8 cellular contexts compared by ENCODE assay signal in the genomic region with DNA sequence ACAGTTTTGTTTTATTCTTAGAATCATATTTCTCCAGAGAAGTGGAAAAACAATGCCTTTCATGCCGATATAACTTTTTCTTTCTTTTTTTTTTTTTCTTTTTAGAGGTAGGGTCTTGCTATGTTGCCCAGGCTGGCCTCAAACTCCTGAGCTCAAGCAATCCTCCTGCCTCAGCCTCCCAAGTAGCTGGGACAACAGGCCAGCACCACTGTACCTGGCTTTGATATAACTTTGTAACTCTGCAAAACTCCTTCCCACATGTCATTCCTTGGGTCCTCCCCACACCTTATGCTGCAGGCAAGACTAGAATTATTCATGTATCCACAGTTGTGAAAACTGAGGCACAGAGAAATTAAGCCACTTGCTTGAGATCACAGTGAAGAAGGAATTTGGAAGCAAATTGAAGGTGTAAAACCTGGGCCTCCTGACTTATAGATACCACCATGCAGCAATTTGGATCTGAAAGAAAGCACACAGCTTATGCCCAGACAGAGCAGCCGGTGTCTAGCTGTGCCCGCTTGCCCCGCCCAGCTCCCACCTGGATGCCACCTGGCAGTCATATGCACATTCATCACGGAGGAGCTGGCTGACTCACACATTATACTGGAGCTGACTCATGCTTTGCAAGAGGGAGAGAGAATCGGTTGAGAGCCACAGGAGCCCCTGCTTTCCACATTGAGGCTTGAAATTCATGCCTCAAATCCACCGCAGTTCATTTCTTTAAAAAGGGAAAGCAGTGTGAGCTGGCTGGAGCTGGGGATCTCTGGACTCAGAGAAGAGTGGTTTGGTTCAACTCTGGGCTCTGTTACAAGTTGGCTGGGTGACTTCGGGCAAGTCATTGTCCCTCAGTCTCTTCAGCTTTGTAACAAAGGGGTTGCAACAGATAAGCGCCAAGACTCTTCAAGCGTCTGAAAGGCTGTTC. TPM values are rescaled to one million over a fixed set of nuclear protein-coding genes. Genes with fewer than 3 reads are reported as not detected.
DNase-seq lines count a peak whose midpoint lies in the region; ATAC-seq, FAIRE-seq and TF ChIP-seq lines count a peak whose summit lies in the region.

No MANE protein-coding gene starts in this region.

- H2AFZ ChIP-seq in keratinocyte (ENCODE audit: control insufficient read depth, low read length), result peak overlapping the region; percentile 56

- H3K9me3 ChIP-seq in ES-I3 (ENCODE audit: control insufficient read depth, insufficient read depth, low read length) (no peaks in the 10 kb centered on the region), adrenal gland (replicated peaks in 1 of 3) (no peaks in the 10 kb centered on the region), keratinocyte (ENCODE audit: control insufficient read depth, low read depth, low read length) (no peaks in the 10 kb centered on the region)

- no peak overlapping the region for H3K4me3 Mint-ChIP-seq in T-cell

- peaks cover 34% of the 10 kb centered on the region for H3K4me1 ChIP-seq in ES-I3 (ENCODE audit: insufficient read depth, low read length)
- no peaks in the 10 kb centered on the region for H3K4me1 ChIP-seq in adrenal gland (replicated peaks in 1 of 2)
- peaks cover 50% of the 10 kb centered on the region for H3K4me1 ChIP-seq in keratinocyte (ENCODE audit: control insufficient read depth, extremely low read depth, insufficient read depth, low read length)

- peak overlapping the region; percentile 95 for H3K4me2 ChIP-seq in keratinocyte (ENCODE audit: control insufficient read depth, extremely low read depth, insufficient read depth, low read depth, low read length)

- TF ChIP-seq CTCF in adrenal gland (IDR thresholded peaks at IDR 0.05), result no peak
- no peak for TF ChIP-seq CTCF in keratinocyte (optimal IDR thresholded peaks at IDR 0.05 in 1 of 3, IDR thresholded peaks at IDR 0.05 in 1 of 3, conservative IDR thresholded peaks at IDR 0.05 in 1 of 3; ENCODE audit: extremely low read depth in 1 of 3, insufficient read depth in 2 of 3, low read length in 3 of 3)

- H3K27ac ChIP-seq in adrenal gland (no peak overlapping the region), keratinocyte (ENCODE audit: control insufficient read depth, insufficient read depth, low read length) (peak overlapping the region; percentile 98)

- ATAC-seq in T-cell (replicated peaks in 1 of 4), result no peak
- no peak for ATAC-seq in GM21423 (IDR thresholded peaks at IDR 0.05; ENCODE audit: unreplicated experiment)
- no peak for ATAC-seq in HG02840 (IDR thresholded peaks at IDR 0.05; ENCODE audit: low FRiP score, unreplicated experiment)

- H3K9me3 Mint-ChIP-seq in T-cell, result no peaks in the 10 kb centered on the region

- H4K20me1 ChIP-seq in keratinocyte (ENCODE audit: control insufficient read depth, extremely low read depth, insufficient read depth, low read length), result no peaks in the 10 kb centered on the region

- CTCF ChIA-PET in T-cell (lab: Charles Lee), result interaction anchor here in 1 of 2 donors (0.7 to 1.4 kb wide), 2 partner anchors 107 to 428 kb away, joined by 3 read pairs; no protein-coding TSS in a partner anchor

- H3K27me3 Mint-ChIP-seq in T-cell, result no peaks in the 10 kb centered on the region

- H3K4me3 ChIP-seq in adrenal gland (no peak overlapping the region), keratinocyte (ENCODE audit: control insufficient read depth in 2 of 3, extremely low read depth in 1 of 3, insufficient read depth in 2 of 3, low read depth in 1 of 3, low read length in 3 of 3) (peak overlapping the region in 2 of 3 experiments; percentile 52 to 67)

- DNase-seq in NCI-H146 (lab: John Stamatoyannopoulos, UW) (peak; percentile 80), adrenal gland (peak; percentile 38 to 70 (median 60)), keratinocyte (ENCODE audit: low read depth, low spot score) (peak; percentile 95), T-cell (no peak)
- no peak for DNase-seq in effector CD8-positive, alpha-beta T cell (lab: John Stamatoyannopoulos, UW)

- H3K79me2 ChIP-seq in keratinocyte (ENCODE audit: control insufficient read depth, insufficient read depth, low read length), result no peaks in the 10 kb centered on the region

- FAIRE-seq in keratinocyte (lab: Jason Lieb, UNC), result peak; percentile 95

- POLR2A ChIA-PET in T-cell (lab: Charles Lee), result no interaction called here

- 47 to 71% (median 54%) methylated on average over 5 to 10 of the region's 10 CpGs for WGBS in adrenal gland, 4 donors

- H3K36me3 Mint-ChIP-seq in T-cell, result no peaks in the 10 kb centered on the region

- H3K9me1 ChIP-seq in keratinocyte (ENCODE audit: control insufficient read depth, extremely low read depth, insufficient read depth, low read length), result no peaks in the 10 kb centered on the region

- TF ChIP-seq POLR2A in adrenal gland (IDR thresholded peaks at IDR 0.05), result no peak

- intact Hi-C loops in adrenal gland (cut with DNase I), result no loop called here

- dilution Hi-C loops in keratinocyte (cut with MboI; ENCODE audit: extremely low pct_ligation_motif_present, low sequenced_read_pairs), result no loop called here

- H3K36me3 ChIP-seq in ES-I3 (ENCODE audit: insufficient read depth, low read length) (peaks cover 5% of the 10 kb centered on the region), adrenal gland (replicated peaks in 1 of 2) (no peaks in the 10 kb centered on the region), keratinocyte (ENCODE audit: control insufficient read depth in 2 of 2, extremely low read depth in 1 of 2, insufficient read depth in 2 of 2, low read length in 2 of 2) (peaks cover 0 to 5% of the 10 kb centered on the region in 2 experiments)

- peak overlapping the region; percentile 6; the same call in 1 of the 2 replicates for H3K9ac ChIP-seq in ES-I3 (ENCODE audit: low read depth, low read length)
- peak overlapping the region; percentile 84 for H3K9ac ChIP-seq in keratinocyte (ENCODE audit: control insufficient read depth, extremely low read depth, insufficient read depth, low read length)

- no peaks in the 10 kb centered on the region for H3K27me3 ChIP-seq in adrenal gland
- no peaks in the 10 kb centered on the region for H3K27me3 ChIP-seq in keratinocyte (ENCODE audit: control insufficient read depth, extremely low read depth, insufficient read depth, low read length)

- peaks cover 8 to 11% (median 9%) of the 10 kb centered on the region in 3 donors for H3K4me1 Mint-ChIP-seq in T-cell

- H3K27ac Mint-ChIP-seq in T-cell, result no peak overlapping the region

RNA-seq across cellular contexts. Expression of a gene that starts 8.3 kb away (rescaled TPM):
- total RNA-seq in adrenal gland (100 to 1,000 TPM in 1 of 8 donors, 10 to 100 TPM in 7; 15.4 to 123 (median 27.1) TPM), T-cell (10 to 100 TPM; 72.0 to 91.7 (median 83.9) TPM)
- polyA plus RNA-seq in adrenal gland (10 to 100 TPM in 1 of 3 donors, 1 to 10 TPM in 2; 4.6 to 12.3 (median 9.3) TPM), keratinocyte (580 to 1,115 TPM (median 689 TPM) in 3 replicates)
- 202 TPM for polyA plus RNA-seq in keratinocyte (2011; ENCODE audit: low read depth)
- polyA plus RNA-seq in keratinocyte (2011; cell fraction: cytosol; rRNA removed), result 275 and 321 TPM in 2 replicates
- 1,814 and 2,318 TPM in 2 replicates for polyA plus RNA-seq in keratinocyte (2011; cell fraction: nucleus; rRNA removed)
- polyA plus RNA-seq in keratinocyte (2012; ENCODE audit: low replicate concordance), result 844 and 1,046 TPM in 2 replicates
- 817 to 1,377 TPM (median 1,072 TPM) in 3 replicates for polyA minus RNA-seq in keratinocyte
- 724 TPM for polyA minus RNA-seq in keratinocyte (2011; cell fraction: cytosol; rRNA and poly(A)+ RNA removed)
- polyA minus RNA-seq in keratinocyte (2011; cell fraction: nucleus; rRNA and poly(A)+ RNA removed), result 1,644 and 2,001 TPM in 2 replicates

Comparison
In these comparisons a context has a peak if more than half of its experiments do, and no peak if none do; other contexts are left out.
1. DNase-seq: peak in NCI-H146 (single experiment), adrenal gland (7 of 7) and keratinocyte (single experiment); none in T-cell (0 of 34) and effector CD8-positive, alpha-beta T cell (single experiment).
2. H3K4me3 ChIP-seq: peak in keratinocyte (2 of 3); none in adrenal gland (0 of 4).